Comparison of ENCODE assay signal across 1 cellular context in genomic region chr2:191020221-191020741, GRCh38.
TF ChIP-seq lines count a peak whose summit lies in the region.

No MANE protein-coding gene starts in this region.

TF ChIP-seq in K562, 482 proteins besides CTCF, POLR2A, EP300 and RAD21 (continued from another document and continues in another):
- TF ChIP-seq ZBTB9 (CRISPR knock-in tag; IDR thresholded peaks at IDR 0.05) (0 out of 2 replicates have a peak, but pooled peaks have one; percentile 30), MEF2A (IDR thresholded peaks at IDR 0.05; ENCODE audit: control insufficient read depth, low read depth, low read length) (no peak), XRCC4 (IDR thresholded peaks at IDR 0.05; ENCODE audit: extremely low read depth, insufficient read depth, insufficient read length) (no peak), IRF2 (CRISPR knock-in tag; IDR thresholded peaks at IDR 0.05) (peak; percentile 95), LCOR (CRISPR knock-in tag; IDR thresholded peaks at IDR 0.05) (peak; percentile 91), EZH2 (IDR thresholded peaks at IDR 0.05; ENCODE audit: borderline replicate concordance, low read depth, low read length) (no peak), ATF6 (CRISPR knock-in tag; IDR thresholded peaks at IDR 0.05) (peak; percentile 94; the same call in 1 of the 2 replicates), ZNF395 (CRISPR knock-in tag; IDR thresholded peaks at IDR 0.05) (peak; percentile 92), BACH1 (tag; IDR thresholded peaks at IDR 0.05) (no peak), STAT5B (CRISPR knock-in tag; IDR thresholded peaks at IDR 0.05) (no peak), ZNF592 (IDR thresholded peaks at IDR 0.05) (peak; percentile 34; the same call in 1 of the 2 replicates), ZNF655 (CRISPR knock-in tag; IDR thresholded peaks at IDR 0.05) (no peak), EWSR1 (IDR thresholded peaks at IDR 0.05; ENCODE audit: borderline replicate concordance, low read depth, partially characterized antibody) (no peak), BCLAF1 (IDR thresholded peaks at IDR 0.05; ENCODE audit: borderline replicate concordance in 1 of 2, control insufficient read depth in 1 of 2, low read depth in 2 of 2, low read length in 1 of 2) (peak in 1 of 2 experiments; percentile 59; a peak in 1 of 4 replicates), VEZF1 (CRISPR knock-in tag; IDR thresholded peaks at IDR 0.05) (peak; percentile 62), ZEB2 (IDR thresholded peaks at IDR 0.05) (no peak), TCF7L2 (IDR thresholded peaks at IDR 0.05; ENCODE audit: low read depth, low read length) (no peak), GABPB1 (CRISPR knock-in tag; IDR thresholded peaks at IDR 0.05) (peak; percentile 82), NFATC3 (IDR thresholded peaks at IDR 0.05) (no peak), PYGO2 (tag; IDR thresholded peaks at IDR 0.05) (no peak), GMEB1 (CRISPR knock-in tag; IDR thresholded peaks at IDR 0.05) (peak; percentile 81), GABPB2 (CRISPR knock-in tag; conservative IDR thresholded peaks at IDR 0.05) (no peak), CBX5 (IDR thresholded peaks at IDR 0.05; ENCODE audit: borderline replicate concordance, low read depth) (no peak), PATZ1 (CRISPR knock-in tag; IDR thresholded peaks at IDR 0.05; ENCODE audit: borderline replicate concordance) (no peak), FOXA1 (IDR thresholded peaks at IDR 0.05; ENCODE audit: borderline replicate concordance) (no peak), U2AF1 (optimal IDR thresholded peaks at IDR 0.05; ENCODE audit: low read depth, low read length) (peak; percentile 26), RB1 (IDR thresholded peaks at IDR 0.05; ENCODE audit: low read depth) (peak; percentile 91; the same call in 1 of the 2 replicates), TCF3 (CRISPR knock-in tag; IDR thresholded peaks at IDR 0.05) (peak; percentile 45), HDAC3 (IDR thresholded peaks at IDR 0.05; ENCODE audit: borderline replicate concordance, partially characterized antibody) (peak; percentile 64), U2AF2 (optimal IDR thresholded peaks at IDR 0.05; ENCODE audit: low read depth, low read length) (no peak), NR2F6 (CRISPR knock-in tag; IDR thresholded peaks at IDR 0.05) (no peak), SIRT6 (IDR thresholded peaks at IDR 0.05; ENCODE audit: low read depth, low read length) (no peak), ARID4B (CRISPR knock-in tag; IDR thresholded peaks at IDR 0.05) (peak; percentile 99)
